ENCODE assay signal across 8 cellular contexts in genomic region chr21:16535100-16535418, GRCh38.
A peak's percentile ranks its signal among the peaks of the same experiment; 100 is the strongest.
DNase-seq lines count a peak whose midpoint lies in the region; ATAC-seq and TF ChIP-seq lines count a peak whose summit lies in the region.
"Had no signal": no experiment of that assay in that cellular context is flagged by ENCODE, and none has a peak within 500 bp of the region (broad histone marks: within the 10 kb centered on the region; RNA-seq: fewer than 3 reads in every experiment).

No MANE protein-coding gene starts in this region.

- TF ChIP-seq CTCF in right lobe of liver (IDR thresholded peaks at IDR 0.05) = no peak

- peak overlapping the region; percentile 12 to 48 (median 38) for H3K4me3 ChIP-seq in right lobe of liver

- intact Hi-C loops in right lobe of liver (cut with DNase I) = no loop called here

- peak overlapping the region; percentile 87 to 88 (median 88) for H3K27ac ChIP-seq in right lobe of liver

- peak; percentile 70 for TF ChIP-seq POLR2A in right lobe of liver (IDR thresholded peaks at IDR 0.05)

- DNase-seq in NCI-H1105 treated with DMSO at 0.1 percent for 48 hours (lab: John Stamatoyannopoulos, UW) = peak; percentile 56
- peak; percentile 98 for DNase-seq in cerebellar cortex (ENCODE audit: low spot score)
- DNase-seq in right lobe of liver = peak; percentile 86 to 92 (median 89)
- peak; percentile 67 for DNase-seq in ureter (ENCODE audit: low spot score)
- DNase-seq in OCI-M2 (lab: John Stamatoyannopoulos, UW; ENCODE audit: unreplicated experiment) = no peak
- no peak for DNase-seq in CD1c-positive myeloid dendritic cell (ENCODE audit: extremely low spot score)
- DNase-seq: activated CD4-positive, alpha-beta memory T cell treated with anti-CD3 and anti-CD28 coated beads for 36 hours had no signal

- H3K27me3 ChIP-seq in right lobe of liver = no peaks in the 10 kb centered on the region

- WGBS in right lobe of liver (ENCODE audit: insufficient coverage, low coverage, low lambda C conversion rate, missing lambda C conversion rate) = 13% methylated on average over 6 of the region's 6 CpGs

- ATAC-seq in right lobe of liver (peak; percentile 85 to 88 (median 86)), HG03280 (IDR thresholded peaks at IDR 0.05; ENCODE audit: unreplicated experiment) (no peak)

- no peaks in the 10 kb centered on the region for H3K9me3 ChIP-seq in right lobe of liver

- H3K4me1 ChIP-seq in right lobe of liver = peaks cover 0 to 21% (median 4%) of the 10 kb centered on the region in 4 donors

- H3K36me3 ChIP-seq in right lobe of liver = no peaks in the 10 kb centered on the region

Comparison
In these comparisons a context has a peak if more than half of its experiments do, and no peak if none do; other contexts are left out.
1. DNase-seq: peak in NCI-H1105 treated with DMSO at 0.1 percent for 48 hours (single experiment), cerebellar cortex (single experiment), right lobe of liver (3 of 3) and ureter (single experiment); none in OCI-M2 (single experiment) and CD1c-positive myeloid dendritic cell (single experiment).